ENCODE assay signal across 20 cellular contexts in genomic region chr5:27708579-27708978, GRCh38.
DNase-seq lines count a peak whose midpoint lies in the region; TF ChIP-seq lines count a peak whose summit lies in the region.
"Had no signal": no experiment of that assay in that cellular context is flagged by ENCODE, and none has a peak within 500 bp of the region (broad histone marks: within the 10 kb centered on the region; RNA-seq: fewer than 3 reads in every experiment).

No MANE protein-coding gene starts in this region.

- no peak overlapping the region for H2BK12ac ChIP-seq in neuronal stem cell (ENCODE audit: low read length)

- H3K36me3 ChIP-seq in neuronal stem cell (replicated peaks in 1 of 2; ENCODE audit: control insufficient read depth in 2 of 2, insufficient read depth in 2 of 2, low read length in 2 of 2), result no peaks in the 10 kb centered on the region
- H3K36me3 ChIP-seq: vagina had no signal

- H3K36me3 Mint-ChIP-seq in immature natural killer cell (peaks cover 0 to 3% (median 0%) of the 10 kb centered on the region in 3 donors), type B pancreatic cell (no peaks in the 10 kb centered on the region)

- H2BK5ac ChIP-seq in neuronal stem cell (ENCODE audit: low read length), result no peak overlapping the region

- no peak overlapping the region for H4K91ac ChIP-seq in neuronal stem cell (ENCODE audit: low read depth, low read length, poor library complexity)

- H3K23ac ChIP-seq in neuronal stem cell (ENCODE audit: low read depth, low read length, poor library complexity), result no peak overlapping the region

- H3K9me3 Mint-ChIP-seq in immature natural killer cell, result peaks cover 11 to 49% (median 31%) of the 10 kb centered on the region in 6 donors
- no peaks in the 10 kb centered on the region for H3K9me3 Mint-ChIP-seq in type B pancreatic cell

- H3K79me1 ChIP-seq in neuronal stem cell (ENCODE audit: low read depth, low read length), result no peaks in the 10 kb centered on the region

- no peaks in the 10 kb centered on the region for H3K4me1 ChIP-seq in neuronal stem cell (ENCODE audit: control insufficient read depth in 2 of 2, insufficient read depth in 1 of 2, low read depth in 1 of 2, low read length in 2 of 2)
- H3K4me1 ChIP-seq: vagina had no signal

- no peak overlapping the region for H3K9ac ChIP-seq in neuronal stem cell (ENCODE audit: low read depth, low read length, poor library complexity)
- H3K9ac ChIP-seq: KMS-11 had no signal

- no peak overlapping the region for H2AK5ac ChIP-seq in neuronal stem cell (ENCODE audit: low read depth, low read length)

- TF ChIP-seq CTCF in epithelial cell of proximal tubule (conservative IDR thresholded peaks at IDR 0.05; ENCODE audit: low read depth, low read length), result no peak
- no peak for TF ChIP-seq CTCF in type B pancreatic cell (conservative IDR thresholded peaks at IDR 0.05)

- peak; percentile 28 for DNase-seq in HPDE6-E6E7 (ENCODE audit: extremely low spot score)
- DNase-seq in SK-MEL-5 (ENCODE audit: low read depth, low spot score), result peak; percentile 48
- DNase-seq in epithelial cell of proximal tubule (ENCODE audit: low read depth), result peak; percentile 60
- no peak for DNase-seq in neuronal stem cell (ENCODE audit: low spot score)
- DNase-seq in middle frontal gyrus (ENCODE audit: extremely low spot score, low spot score), result no peak
- DNase-seq in immature natural killer cell, result no peak
- no peak for DNase-seq in type B pancreatic cell (ENCODE audit: extremely low spot score, unreplicated experiment)
- DNase-seq: activated CD4-positive, alpha-beta T cell treated with anti-CD3 and anti-CD28 coated beads, Interleukin-2, amount 10 ng/mL, durations not matched to agents 7 days and 5 days; activated naive CD4-positive, alpha-beta T cell; AML-193; COR-L47; EL; glutamatergic neuron; natural killer cell; NCI-H1105 treated with DMSO at 0.1 percent for 48 hours; PC-9; stimulated activated CD4-positive, alpha-beta T cell treated with anti-CD3 and anti-CD28 coated beads, Interleukin-4, amount 100 ng/mL, for 1 hour had no signal

- H2BK15ac ChIP-seq in neuronal stem cell (ENCODE audit: low read length), result no peak overlapping the region

- H3K27me3 ChIP-seq in neuronal stem cell (ENCODE audit: control insufficient read depth in 3 of 3, insufficient read depth in 3 of 3, low read depth in 1 of 3, low read length in 3 of 3), result no peaks in the 10 kb centered on the region
- H3K27me3 ChIP-seq: vagina had no signal

- H3K4me1 Mint-ChIP-seq in immature natural killer cell (no peaks in the 10 kb centered on the region), type B pancreatic cell (ENCODE audit: unreplicated experiment) (no peaks in the 10 kb centered on the region)
- H3K4me1 Mint-ChIP-seq: activated CD4-positive, alpha-beta T cell treated with anti-CD3 and anti-CD28 coated beads, Interleukin-2, amount 10 ng/mL, durations not matched to agents 7 days and 5 days; natural killer cell had no signal

- no peak overlapping the region for H3K27ac ChIP-seq in neuronal stem cell (replicated peaks; ENCODE audit: low read length)
- H3K27ac ChIP-seq: HL-60, KMS-11, PC-9, vagina had no signal

- H3K18ac ChIP-seq in neuronal stem cell (ENCODE audit: low read length), result no peak overlapping the region

- H3K14ac ChIP-seq in neuronal stem cell (ENCODE audit: low read length), result no peak overlapping the region

- WGBS in neuronal stem cell (ENCODE audit: extremely low coverage in 2 of 2, insufficient read length in 2 of 2, insufficient replicate concordance in 1 of 2), 2 donors, result no CpG with 5 or more reads among the region's 3 CpGs

- in situ Hi-C loops in SK-MEL-5 (cut with HindIII; ENCODE audit: low pct_unique_long_range_greater_than_20kb, low sequenced_read_pairs), result no loop called here

- H3K4ac ChIP-seq in neuronal stem cell (ENCODE audit: low read length), result no peak overlapping the region

- H2BK120ac ChIP-seq in neuronal stem cell (ENCODE audit: low read depth, low read length), result no peak overlapping the region

- H3K27me3 Mint-ChIP-seq in immature natural killer cell (ENCODE audit: low read depth in 3 of 3), result no peaks in the 10 kb centered on the region
- no peaks in the 10 kb centered on the region for H3K27me3 Mint-ChIP-seq in type B pancreatic cell
- H3K27me3 Mint-ChIP-seq: activated CD4-positive, alpha-beta T cell treated with anti-CD3 and anti-CD28 coated beads, Interleukin-2, amount 10 ng/mL, durations not matched to agents 7 days and 5 days had no signal

- no peak overlapping the region for H4K8ac ChIP-seq in neuronal stem cell (ENCODE audit: low read depth, low read length)

- H3K27ac Mint-ChIP-seq in immature natural killer cell, result no peak overlapping the region
- no peak overlapping the region for H3K27ac Mint-ChIP-seq in type B pancreatic cell
- H3K27ac Mint-ChIP-seq: activated CD4-positive, alpha-beta T cell treated with anti-CD3 and anti-CD28 coated beads, Interleukin-2, amount 10 ng/mL, durations not matched to agents 7 days and 5 days; natural killer cell had no signal

- no peaks in the 10 kb centered on the region for H3K9me3 ChIP-seq in neuronal stem cell (replicated peaks in 1 of 2; ENCODE audit: control insufficient read depth in 2 of 2, insufficient read depth in 1 of 2, low read depth in 1 of 2, low read length in 2 of 2)
- H3K9me3 ChIP-seq: vagina had no signal

- H3K4me2 ChIP-seq in neuronal stem cell (ENCODE audit: insufficient read depth, low read length, poor library complexity, severe bottlenecking), result no peak overlapping the region
- H3K4me2 ChIP-seq: KMS-11, PC-9 had no signal

- peak overlapping the region; percentile 48 for H2AFZ ChIP-seq in neuronal stem cell (ENCODE audit: low read length)
- H2AFZ ChIP-seq: PC-9 had no signal

- no peak overlapping the region for H3K4me3 Mint-ChIP-seq in immature natural killer cell
- H3K4me3 Mint-ChIP-seq in type B pancreatic cell, result no peak overlapping the region
- H3K4me3 Mint-ChIP-seq: activated CD4-positive, alpha-beta T cell treated with anti-CD3 and anti-CD28 coated beads, Interleukin-2, amount 10 ng/mL, durations not matched to agents 7 days and 5 days; natural killer cell had no signal

- no peak overlapping the region for H3K4me3 ChIP-seq in epithelial cell of proximal tubule (ENCODE audit: low read depth, low read length)
- no peak overlapping the region for H3K4me3 ChIP-seq in neuronal stem cell (ENCODE audit: low read length in 2 of 2)
- H3K4me3 ChIP-seq: PC-9, vagina had no signal

Comparison
In these comparisons a context has a peak if more than half of its experiments do, and no peak if none do; other contexts are left out.
1. DNase-seq: peak in HPDE6-E6E7 (single experiment), SK-MEL-5 (single experiment) and epithelial cell of proximal tubule (single experiment); none in neuronal stem cell (single experiment), middle frontal gyrus (single experiment), immature natural killer cell (0 of 3) and type B pancreatic cell (single experiment).